ENCODE assay signal across 13 cellular contexts in the genomic region with DNA sequence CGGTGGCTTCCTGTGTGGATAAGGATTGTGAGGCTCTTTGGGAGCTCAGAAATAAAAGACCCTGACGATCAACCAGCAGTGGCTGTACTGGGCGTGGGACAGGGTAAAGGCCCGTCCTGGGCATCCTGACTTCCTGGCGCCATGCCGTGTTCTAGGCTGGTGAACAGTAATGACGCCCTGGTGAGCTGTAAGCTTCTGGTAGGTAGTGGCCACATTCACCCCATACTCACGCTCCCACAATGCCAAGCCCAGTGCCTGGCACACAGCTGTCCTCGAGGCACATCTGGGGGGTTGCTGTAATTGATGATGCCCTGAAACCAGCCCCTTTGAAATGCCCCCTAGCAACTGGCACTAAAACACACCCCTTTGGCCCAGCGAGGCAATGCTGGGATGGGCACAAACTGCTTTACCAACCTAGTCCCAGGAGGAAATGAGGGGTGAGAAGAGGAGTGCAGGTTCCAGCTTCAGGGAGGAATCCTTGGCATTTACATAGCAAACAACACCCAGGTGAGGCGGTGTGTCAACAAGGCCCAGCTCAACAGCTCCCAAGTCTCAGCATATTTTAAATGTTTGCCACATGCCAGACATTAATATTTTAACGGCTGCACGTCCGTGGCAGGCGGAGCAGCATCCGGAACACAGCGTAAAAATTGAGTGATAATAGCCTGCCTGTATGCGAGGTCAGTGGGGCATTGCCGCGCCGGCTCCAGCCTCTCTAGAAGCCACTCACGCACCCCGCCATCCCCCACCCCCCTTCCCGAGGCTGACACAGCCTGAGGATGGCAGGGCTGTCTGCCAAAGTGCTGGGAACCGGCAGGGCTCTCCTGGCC.
A peak's percentile ranks its signal among the peaks of the same experiment; 100 is the strongest.
DNase-seq lines count a peak whose midpoint lies in the region; ATAC-seq and TF ChIP-seq lines count a peak whose summit lies in the region.
"Had no signal": no experiment of that assay in that cellular context is flagged by ENCODE, and none has a peak within 500 bp of the region (broad histone marks: within the 10 kb centered on the region; RNA-seq: fewer than 3 reads in every experiment).

No MANE protein-coding gene starts in this region.

- TF ChIP-seq POLR2A in transverse colon (IDR thresholded peaks at IDR 0.05) = no peak

- 60% methylated on average over 24 of the region's 25 CpGs; no CpG with 5 or more reads in 1 of the 2 donors for WGBS in transverse colon (ENCODE audit: low coverage in 1 of 2), 2 donors

- ATAC-seq in WTC11 = peak; percentile 73
- ATAC-seq in GM19023 (IDR thresholded peaks at IDR 0.05; ENCODE audit: unreplicated experiment) = no peak
- ATAC-seq: activated CD8-positive, alpha-beta T cell treated with anti-CD3 and anti-CD28 coated beads, Interleukin-2, amount 10 ng/mL, durations not matched to agents 7 days and 5 days; naive thymus-derived CD4-positive, alpha-beta T cell had no signal

- DNase-seq in NCI-H1417 (lab: John Stamatoyannopoulos, UW) (peak; percentile 49 to 85 (median 80)), NCI-H1417 treated with DMSO at 0.1 percent for 48 hours (lab: John Stamatoyannopoulos, UW) (no peak), WTC11 (ENCODE audit: low spot score) (peak; percentile 50), kidney glomerular epithelial cell (lab: John Stamatoyannopoulos, UW) (peak; percentile 63), transverse colon (peak; percentile 32), RKO (ENCODE audit: low spot score) (no peak)
- no peak for DNase-seq in stimulated activated naive CD4-positive, alpha-beta T cell (lab: John Stamatoyannopoulos, UW)
- DNase-seq: 8988T; activated CD8-positive, alpha-beta T cell treated with anti-CD3 and anti-CD28 coated beads, Interleukin-2, amount 10 ng/mL, durations not matched to agents 7 days and 5 days; effector memory CD4-positive, alpha-beta T cell; naive thymus-derived CD4-positive, alpha-beta T cell; NCI-H524 treated with DMSO at 0.1 percent for 48 hours had no signal

- in situ Hi-C loops in transverse colon (cut with MboI; ENCODE audit: low pct_ligation_motif_present in 1 of 4, low pct_unique_long_range_greater_than_20kb in 1 of 4, low sequenced_read_pairs in 3 of 4) = no loop called here

- POLR2A ChIA-PET in WTC11 (lab: Charles Lee) = interaction anchor here (0.9 to 1.9 kb wide), 3 partner anchors 12 to 46 kb away, joined by 3 to 5 read pairs (median 5); no protein-coding TSS in a partner anchor

- no peak for TF ChIP-seq EP300 in transverse colon (IDR thresholded peaks at IDR 0.05; ENCODE audit: low read depth)

- H3K9me3 Mint-ChIP-seq in WTC11 = no peaks in the 10 kb centered on the region
- H3K9me3 Mint-ChIP-seq: naive thymus-derived CD4-positive, alpha-beta T cell had no signal

- H3K9me3 ChIP-seq in transverse colon = no peaks in the 10 kb centered on the region

- no peaks in the 10 kb centered on the region for H3K36me3 ChIP-seq in transverse colon

- peak overlapping the region in 2 of 4 donors; percentile 10 to 20 for H3K27ac ChIP-seq in transverse colon

- no peak overlapping the region for H3K4me3 ChIP-seq in transverse colon

- peaks cover 63% of the 10 kb centered on the region for H3K4me1 Mint-ChIP-seq in WTC11
- H3K4me1 Mint-ChIP-seq: naive thymus-derived CD4-positive, alpha-beta T cell had no signal

- peak overlapping the region; percentile 47 for H3K4me3 Mint-ChIP-seq in WTC11
- H3K4me3 Mint-ChIP-seq: activated CD8-positive, alpha-beta T cell treated with anti-CD3 and anti-CD28 coated beads, Interleukin-2, amount 10 ng/mL, durations not matched to agents 7 days and 5 days; naive thymus-derived CD4-positive, alpha-beta T cell had no signal

- peaks cover 0 to 6% (median 4%) of the 10 kb centered on the region in 4 donors for H3K4me1 ChIP-seq in transverse colon

- CTCF ChIA-PET in WTC11 (lab: Charles Lee) = interaction anchor here (0.5 to 2.1 kb wide), 5 partner anchors 13 to 394 kb away, joined by 3 to 11 read pairs (median 3); no protein-coding TSS in a partner anchor

- no peaks in the 10 kb centered on the region for H3K27me3 ChIP-seq in transverse colon

- no peaks in the 10 kb centered on the region for H3K36me3 Mint-ChIP-seq in WTC11
- H3K36me3 Mint-ChIP-seq: naive thymus-derived CD4-positive, alpha-beta T cell had no signal

- H3K27ac Mint-ChIP-seq in WTC11 = peak overlapping the region; percentile 60
- H3K27ac Mint-ChIP-seq: activated CD8-positive, alpha-beta T cell treated with anti-CD3 and anti-CD28 coated beads, Interleukin-2, amount 10 ng/mL, durations not matched to agents 7 days and 5 days; naive thymus-derived CD4-positive, alpha-beta T cell had no signal

- intact Hi-C loops in transverse colon (cut with DNase I; ENCODE audit: low total_unique reads) = no loop called here

- TF ChIP-seq CTCF in WTC11 (IDR thresholded peaks at IDR 0.05) (no peak), transverse colon (IDR thresholded peaks at IDR 0.05) (no peak)

- H3K27me3 Mint-ChIP-seq in WTC11 (ENCODE audit: low read depth) = peaks cover 10% of the 10 kb centered on the region

TF ChIP-seq in WTC11, 78 proteins besides CTCF, POLR2A, EP300 and RAD21:
- TF ChIP-seq, protein P1, sequence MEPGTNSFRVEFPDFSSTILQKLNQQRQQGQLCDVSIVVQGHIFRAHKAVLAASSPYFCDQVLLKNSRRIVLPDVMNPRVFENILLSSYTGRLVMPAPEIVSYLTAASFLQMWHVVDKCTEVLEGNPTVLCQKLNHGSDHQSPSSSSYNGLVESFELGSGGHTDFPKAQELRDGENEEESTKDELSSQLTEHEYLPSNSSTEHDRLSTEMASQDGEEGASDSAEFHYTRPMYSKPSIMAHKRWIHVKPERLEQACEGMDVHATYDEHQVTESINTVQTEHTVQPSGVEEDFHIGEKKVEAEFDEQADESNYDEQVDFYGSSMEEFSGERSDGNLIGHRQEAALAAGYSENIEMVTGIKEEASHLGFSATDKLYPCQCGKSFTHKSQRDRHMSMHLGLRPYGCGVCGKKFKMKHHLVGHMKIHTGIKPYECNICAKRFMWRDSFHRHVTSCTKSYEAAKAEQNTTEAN (CRISPR knock-in tag; IDR thresholded peaks at IDR 0.05) = no peak
- TF ChIP-seq NFYB (CRISPR knock-in tag; conservative IDR thresholded peaks at IDR 0.05; ENCODE audit: low read depth) (no peak), TEAD1 (CRISPR knock-in tag; IDR thresholded peaks at IDR 0.05) (peak; percentile 75; the same call in 1 of the 2 replicates), OVOL2 (CRISPR knock-in tag; IDR thresholded peaks at IDR 0.05; ENCODE audit: borderline replicate concordance) (no peak)
- TF ChIP-seq, protein P2, sequence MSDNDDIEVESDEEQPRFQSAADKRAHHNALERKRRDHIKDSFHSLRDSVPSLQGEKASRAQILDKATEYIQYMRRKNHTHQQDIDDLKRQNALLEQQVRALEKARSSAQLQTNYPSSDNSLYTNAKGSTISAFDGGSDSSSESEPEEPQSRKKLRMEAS (CRISPR knock-in tag; IDR thresholded peaks at IDR 0.05) = 0 out of 2 replicates have a peak, but pooled peaks have one; percentile 30
TF ChIP-seq in WTC11: peak in this region for 2.

Comparison
In these comparisons a context has a peak if more than half of its experiments do, and no peak if none do; other contexts are left out.
1. DNase-seq: peak in NCI-H1417 (3 of 3), WTC11 (single experiment), kidney glomerular epithelial cell (single experiment) and transverse colon (single experiment); none in NCI-H1417 treated with DMSO at 0.1 percent for 48 hours (single experiment), RKO (single experiment) and stimulated activated naive CD4-positive, alpha-beta T cell (0 of 6).